ENCODE assay signal across 9 cellular contexts in the genomic region with DNA sequence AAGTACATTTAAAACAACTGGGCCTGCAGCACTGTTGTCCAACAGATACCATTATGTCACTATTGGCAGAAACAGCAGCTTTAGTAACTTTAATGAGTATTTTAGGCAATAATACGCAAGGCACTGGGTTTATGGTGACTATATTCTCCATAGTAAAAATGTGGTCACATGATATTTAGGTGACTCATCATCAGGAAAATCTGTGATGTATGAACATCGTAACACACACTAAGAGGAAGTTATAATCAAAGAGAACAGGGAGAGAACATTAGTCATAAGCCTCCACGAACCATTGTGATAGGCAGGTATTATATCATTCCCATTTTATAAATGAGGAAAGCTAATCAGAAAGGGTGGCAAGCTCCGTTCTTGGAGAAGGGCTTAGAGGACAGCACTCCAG. TPM values are rescaled to one million over a fixed set of nuclear protein-coding genes. Genes with fewer than 3 reads are reported as not detected.
A peak's percentile ranks its signal among the peaks of the same experiment; 100 is the strongest.
DNase-seq lines count a peak whose midpoint lies in the region; ATAC-seq and TF ChIP-seq lines count a peak whose summit lies in the region.
"Had no signal": no experiment of that assay in that cellular context is flagged by ENCODE, and none has a peak within 500 bp of the region (broad histone marks: within the 10 kb centered on the region; RNA-seq: fewer than 3 reads in every experiment).

No MANE protein-coding gene starts in this region.

- no peaks in the 10 kb centered on the region for H3K9me3 ChIP-seq in skeletal muscle satellite cell (replicated peaks; ENCODE audit: low read length)

- in situ Hi-C loops in GM13977 (cut with MboI; ENCODE audit: low pct_unique_long_range_greater_than_20kb, low sequenced_read_pairs, unreplicated experiment), result loop anchor here (25.0 kb wide), 1 partner anchor 414 kb away; no protein-coding TSS in a partner anchor

- DNase-seq in NCI-H2029 (lab: John Stamatoyannopoulos, UW) (peak; percentile 5), NCI-H2029 treated with DMSO at 0.1 percent for 48 hours (lab: John Stamatoyannopoulos, UW) (no peak), RPMI7951 (ENCODE audit: low read depth) (peak; percentile 77), fibroblast of villous mesenchyme (ENCODE audit: low read depth) (peak; percentile 88), medulla oblongata (ENCODE audit: extremely low spot score) (no peak), GM13977 (ENCODE audit: low spot score) (no peak)
- DNase-seq: endodermal cell had no signal

- no peak for ATAC-seq in HG03097 (IDR thresholded peaks at IDR 0.05; ENCODE audit: low FRiP score, unreplicated experiment)

- H3K27me3 ChIP-seq in skeletal muscle satellite cell (ENCODE audit: control insufficient read depth, insufficient read depth, low read length), result no peaks in the 10 kb centered on the region

- TF ChIP-seq CTCF in fibroblast of villous mesenchyme (IDR thresholded peaks at IDR 0.05; ENCODE audit: insufficient read depth, low read depth, low read length) (no peak), GM13977 (IDR thresholded peaks at IDR 0.05; ENCODE audit: extremely low read depth, insufficient read depth, missing control alignments) (no peak)

- peaks cover 37% of the 10 kb centered on the region for H3K36me3 ChIP-seq in skeletal muscle satellite cell (ENCODE audit: insufficient read depth, low read length)

- H3K4me1 ChIP-seq in skeletal muscle satellite cell (ENCODE audit: control insufficient read depth, insufficient read depth, low read length), result peaks cover 29% of the 10 kb centered on the region

- peak overlapping the region; percentile 27 for H3K4me2 ChIP-seq in skeletal muscle satellite cell (ENCODE audit: low read length)

- H3K4me3 ChIP-seq in fibroblast of villous mesenchyme (ENCODE audit: low read depth, low read length) (no peak overlapping the region), skeletal muscle satellite cell (ENCODE audit: low read length) (no peak overlapping the region)

- H3K9ac ChIP-seq in skeletal muscle satellite cell (ENCODE audit: low read depth, low read length), result no peak overlapping the region

RNA-seq across cellular contexts. Expression of a gene that starts 36.9 kb away (rescaled TPM):
- 9.3 and 9.4 TPM in 2 replicates for total RNA-seq in RPMI7951 (2014; rRNA removed; shearing (Covaris generic))
- total RNA-seq in fibroblast of villous mesenchyme, result 13.2 and 19.4 TPM in 2 replicates
- total RNA-seq in skeletal muscle satellite cell (2012; rRNA removed), result 25.1 and 29.9 TPM in 2 replicates

Comparison
In these comparisons a context has a peak if more than half of its experiments do, and no peak if none do; other contexts are left out.
1. DNase-seq: peak in NCI-H2029 (single experiment), RPMI7951 (single experiment) and fibroblast of villous mesenchyme (single experiment); none in NCI-H2029 treated with DMSO at 0.1 percent for 48 hours (single experiment), medulla oblongata (single experiment) and GM13977 (single experiment).